1 cellular context compared by ENCODE assay signal in genomic region chr5:81754621-81755020, GRCh38.
TF ChIP-seq lines count a peak whose summit lies in the region.

No MANE protein-coding gene starts in this region.

TF ChIP-seq in H1, 55 proteins besides CTCF, POLR2A, EP300 and RAD21:
- TF ChIP-seq SP1 (IDR thresholded peaks at IDR 0.05; ENCODE audit: low read depth, low read length) (no peak), MAFK (IDR thresholded peaks at IDR 0.05; ENCODE audit: low read depth, low read length) (no peak), RFX5 (IDR thresholded peaks at IDR 0.05; ENCODE audit: borderline replicate concordance, low read depth, low read length) (no peak), MAX (IDR thresholded peaks at IDR 0.05) (no peak), SRF (IDR thresholded peaks at IDR 0.05; ENCODE audit: low read depth, low read length) (no peak), CBX5 (IDR thresholded peaks at IDR 0.05; ENCODE audit: low read depth, low read length) (no peak)
TF ChIP-seq in H1: peak in this region for 0.
